ENCODE assay signal across 12 cellular contexts in the genomic region with DNA sequence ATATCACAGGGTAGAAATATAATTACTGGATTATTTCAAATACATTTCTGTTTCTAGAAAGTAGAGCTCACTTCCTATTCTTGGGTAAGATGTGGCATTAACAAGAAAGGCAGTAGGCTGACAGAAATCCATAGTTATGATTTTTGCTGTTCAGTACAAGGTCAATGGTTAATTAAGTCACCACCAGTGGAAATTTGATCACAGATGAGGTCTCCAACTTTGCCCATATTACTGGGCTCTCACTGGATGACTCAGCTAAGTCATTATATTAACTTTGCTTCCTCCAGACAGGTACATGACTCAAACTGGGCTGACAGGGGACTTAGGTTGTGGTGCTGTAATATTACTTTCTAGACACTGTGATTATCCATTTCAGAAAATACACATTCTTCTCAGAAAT.
DNase-seq lines count a peak whose midpoint lies in the region; ATAC-seq and FAIRE-seq lines count a peak whose summit lies in the region.
"Had no signal": no experiment of that assay in that cellular context is flagged by ENCODE, and none has a peak within 500 bp of the region (broad histone marks: within the 10 kb centered on the region; RNA-seq: fewer than 3 reads in every experiment).

No MANE protein-coding gene starts in this region.

- DNase-seq in NCI-H2107 treated with DMSO at 0.1 percent for 48 hours (lab: John Stamatoyannopoulos, UW; ENCODE audit: unreplicated experiment) (peak; percentile 7), NCI-H2107 (lab: John Stamatoyannopoulos, UW) (no peak), M059J (ENCODE audit: low read depth) (peak; percentile 32), urothelium cell line (ENCODE audit: low spot score) (peak; percentile 3), dermis blood vessel endothelial cell (no peak), hypothalamus (lab: John Stamatoyannopoulos, UW) (no peak), cerebellum (ENCODE audit: low spot score) (no peak)
- DNase-seq: 8988T; activated T-cell treated with anti-CD3 and anti-CD28 coated beads, Interleukin-2, amount 50 U/mL, for 1 hour; brain microvascular endothelial cell; stimulated activated naive CD4-positive, alpha-beta T cell treated with Interleukin-2 at 50 U/mL for 16 hours had no signal

- no peak for FAIRE-seq in urothelium cell line (lab: Jason Lieb, UNC)

- peak; percentile 65 for ATAC-seq in HG02938 (IDR thresholded peaks at IDR 0.05; ENCODE audit: unreplicated experiment)

Comparison
In these comparisons a context has a peak if more than half of its experiments do, and no peak if none do; other contexts are left out.
1. DNase-seq: peak in NCI-H2107 treated with DMSO at 0.1 percent for 48 hours (single experiment), M059J (single experiment) and urothelium cell line (single experiment); none in NCI-H2107 (single experiment), dermis blood vessel endothelial cell (single experiment), hypothalamus (0 of 51) and cerebellum (single experiment).